ENCODE assay signal across 11 cellular contexts in the genomic region with DNA sequence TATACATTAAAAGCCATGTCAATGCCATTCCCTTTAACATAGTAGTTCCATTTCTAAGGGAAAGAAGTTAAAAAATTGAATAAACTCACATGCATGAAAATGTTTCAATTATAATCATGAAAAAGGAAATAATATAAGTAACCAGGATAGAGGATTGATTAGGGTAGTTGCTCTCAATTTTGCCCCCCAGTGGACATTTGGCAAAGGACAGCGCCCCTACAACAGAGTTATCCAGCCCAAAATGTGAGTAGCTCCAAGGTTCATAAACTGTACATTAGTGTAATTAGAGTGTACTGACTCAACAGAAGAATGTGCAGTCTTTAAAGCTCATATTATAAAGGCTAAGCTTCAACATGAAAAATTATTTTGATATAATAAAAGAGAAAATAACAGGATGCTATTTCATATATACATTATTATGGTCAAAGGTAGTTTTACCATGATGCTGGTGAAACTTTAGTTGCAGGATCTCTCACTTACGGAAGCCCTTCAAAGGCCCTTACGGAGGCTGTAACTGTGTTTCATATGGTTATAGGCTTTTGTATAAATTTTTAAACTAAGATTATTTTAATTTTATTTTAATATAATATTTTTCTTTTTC.
DNase-seq lines count a peak whose midpoint lies in the region; FAIRE-seq and TF ChIP-seq lines count a peak whose summit lies in the region.
"Had no signal": no experiment of that assay in that cellular context is flagged by ENCODE, and none has a peak within 500 bp of the region (broad histone marks: within the 10 kb centered on the region; RNA-seq: fewer than 3 reads in every experiment).

No MANE protein-coding gene starts in this region.

- H3K4me1 Mint-ChIP-seq in astrocyte (ENCODE audit: low read depth, unreplicated experiment) = no peaks in the 10 kb centered on the region

- H3K27me3 ChIP-seq in astrocyte (ENCODE audit: insufficient read depth, low read length) (no peaks in the 10 kb centered on the region), osteoblast (ENCODE audit: insufficient read depth, low read length) (no peaks in the 10 kb centered on the region), tibial nerve (no peaks in the 10 kb centered on the region)
- H3K27me3 ChIP-seq: vagina had no signal

- H2AFZ ChIP-seq in astrocyte (ENCODE audit: low read depth, low read length) = no peak overlapping the region
- no peak overlapping the region for H2AFZ ChIP-seq in osteoblast (ENCODE audit: low read length)

- H3K9me3 ChIP-seq in astrocyte (ENCODE audit: insufficient read depth, low read depth, low read length) = no peaks in the 10 kb centered on the region
- H3K9me3 ChIP-seq in osteoblast (ENCODE audit: low read depth, low read length) = no peaks in the 10 kb centered on the region
- no peaks in the 10 kb centered on the region for H3K9me3 ChIP-seq in tibial nerve
- H3K9me3 ChIP-seq: vagina had no signal

- no peak for TF ChIP-seq EP300 in tibial nerve (IDR thresholded peaks at IDR 0.05)

- in situ Hi-C loops in KBM-7 (cut with MboI; ENCODE audit: low pct_unique_long_range_greater_than_20kb, low sequenced_read_pairs) = no loop called here

- WGBS in tibial nerve, 2 donors = 85 to 92% methylated on average over 3 of the region's 3 CpGs

- TF ChIP-seq CTCF in astrocyte (IDR thresholded peaks at IDR 0.05; ENCODE audit: insufficient read depth, low read depth, low read length) (peak; percentile 66), osteoblast (IDR thresholded peaks at IDR 0.05; ENCODE audit: extremely low read depth, low read depth, low read length) (peak; percentile 62), tibial nerve (IDR thresholded peaks at IDR 0.05) (peak in 1 of 5 experiments; percentile 11)

- H3K9me3 Mint-ChIP-seq in astrocyte (ENCODE audit: unreplicated experiment) = no peaks in the 10 kb centered on the region
- H3K9me3 Mint-ChIP-seq: activated T-helper 2 cell treated with anti-CD3 and anti-CD28 coated beads, Interferon-gamma antibody, Interleukin-2, Interleukin-4, amounts not matched to agents 10 μg/mL and 5 μg/mL and 100 μg/mL, durations not matched to agents 14 hours and 24 hours and 36 hours had no signal

- H3K4me2 ChIP-seq in astrocyte (ENCODE audit: low read length) (no peak overlapping the region), osteoblast (ENCODE audit: insufficient read depth, low read length) (no peak overlapping the region)

- H4K20me1 ChIP-seq in astrocyte (ENCODE audit: insufficient read depth, low read length) (no peaks in the 10 kb centered on the region), osteoblast (ENCODE audit: insufficient read depth, low read length) (no peaks in the 10 kb centered on the region)

- H3K36me3 Mint-ChIP-seq in astrocyte (ENCODE audit: low read depth, unreplicated experiment) = no peaks in the 10 kb centered on the region

- peak; percentile 29 for DNase-seq in SIG-M5 treated with dmso at 0.1 percent for 504 hours (lab: John Stamatoyannopoulos, UW; ENCODE audit: unreplicated experiment)
- DNase-seq in SIG-M5 (lab: John Stamatoyannopoulos, UW) = no peak
- DNase-seq in KBM-7 = peak; percentile 28
- DNase-seq in astrocyte (ENCODE audit: low read depth) = no peak
- no peak for DNase-seq in osteoblast (ENCODE audit: insufficient read length, low spot score, missing footprints)
- DNase-seq in stimulated activated naive CD4-positive, alpha-beta T cell (lab: John Stamatoyannopoulos, UW) = no peak
- DNase-seq in stimulated activated naive CD4-positive, alpha-beta T cell treated with Interleukin-2 at 50 U/mL for 16 hours (lab: John Stamatoyannopoulos, UW) = no peak
- no peak for DNase-seq in tibial nerve (ENCODE audit: low spot score in 2 of 2)

- H3K4me3 ChIP-seq in astrocyte (ENCODE audit: insufficient read depth, low read depth, low read length) (no peak overlapping the region), osteoblast (ENCODE audit: insufficient read depth, low read length) (no peak overlapping the region), tibial nerve (no peak overlapping the region)
- H3K4me3 ChIP-seq: K562, vagina had no signal

- H3K4me1 ChIP-seq in astrocyte (ENCODE audit: insufficient read depth, low read length) = no peaks in the 10 kb centered on the region
- H3K4me1 ChIP-seq in osteoblast (ENCODE audit: insufficient read depth, low read length) = peaks cover 3% of the 10 kb centered on the region
- H3K4me1 ChIP-seq in tibial nerve = peaks cover 0 to 7% (median 0%) of the 10 kb centered on the region in 4 donors
- H3K4me1 ChIP-seq: vagina had no signal

- no peaks in the 10 kb centered on the region for H3K36me3 ChIP-seq in astrocyte (ENCODE audit: insufficient read depth, low read length)
- no peaks in the 10 kb centered on the region for H3K36me3 ChIP-seq in osteoblast (ENCODE audit: insufficient read depth, low read length)
- no peaks in the 10 kb centered on the region for H3K36me3 ChIP-seq in tibial nerve
- H3K36me3 ChIP-seq: vagina had no signal

- no peak overlapping the region for H3K4me3 Mint-ChIP-seq in astrocyte (ENCODE audit: unreplicated experiment)

- no peak for FAIRE-seq in astrocyte (lab: Jason Lieb, UNC)
- FAIRE-seq: K562 had no signal

- no peaks in the 10 kb centered on the region for H3K27me3 Mint-ChIP-seq in astrocyte (ENCODE audit: low read depth, unreplicated experiment)

- H3K79me2 ChIP-seq in astrocyte (ENCODE audit: insufficient read depth, low read length) (no peaks in the 10 kb centered on the region), osteoblast (ENCODE audit: insufficient read depth, low read length) (no peaks in the 10 kb centered on the region)

- TF ChIP-seq POLR2A in tibial nerve (IDR thresholded peaks at IDR 0.05) = no peak

- H3K27ac ChIP-seq in astrocyte (ENCODE audit: low read depth, low read length) (no peak overlapping the region), osteoblast (ENCODE audit: low read depth, low read length) (no peak overlapping the region), tibial nerve (no peak overlapping the region)
- H3K27ac ChIP-seq: vagina had no signal

- H3K9ac ChIP-seq in astrocyte (ENCODE audit: low read length) = no peak overlapping the region

- H3K27ac Mint-ChIP-seq in astrocyte (ENCODE audit: unreplicated experiment) = no peak overlapping the region
- H3K27ac Mint-ChIP-seq: activated T-helper 2 cell treated with anti-CD3 and anti-CD28 coated beads, Interferon-gamma antibody, Interleukin-2, Interleukin-4, amounts not matched to agents 10 μg/mL and 5 μg/mL and 100 μg/mL, durations not matched to agents 14 hours and 24 hours and 36 hours had no signal

Comparison
In these comparisons a context has a peak if more than half of its experiments do, and no peak if none do; other contexts are left out.
1. DNase-seq: peak in SIG-M5 treated with dmso at 0.1 percent for 504 hours (single experiment) and KBM-7 (single experiment); none in SIG-M5 (single experiment), astrocyte (single experiment), osteoblast (single experiment), stimulated activated naive CD4-positive, alpha-beta T cell (0 of 6), stimulated activated naive CD4-positive, alpha-beta T cell treated with Interleukin-2 at 50 U/mL for 16 hours (single experiment) and tibial nerve (0 of 2).